ENCODE assay signal across 3 cellular contexts in genomic region chr7:2376351-2377154, GRCh38.
TF ChIP-seq lines count a peak whose summit lies in the region.

No MANE protein-coding gene starts in this region.

TF ChIP-seq in GM12891, 5 proteins besides CTCF, POLR2A, EP300 and RAD21:
- TF ChIP-seq PAX5 (IDR thresholded peaks at IDR 0.05; ENCODE audit: insufficient read depth, low read length, severe bottlenecking) (no peak), SPI1 (IDR thresholded peaks at IDR 0.05; ENCODE audit: low read depth, low read length) (no peak), POLR2AphosphoS5 (IDR thresholded peaks at IDR 0.05; ENCODE audit: low read depth, low read length) (peak; percentile 54; the same call in 1 of the 2 replicates), TAF1 (IDR thresholded peaks at IDR 0.05; ENCODE audit: low read depth, low read length) (no peak)

TF ChIP-seq in K562, 482 proteins besides CTCF, POLR2A, EP300 and RAD21:
- TF ChIP-seq ZKSCAN1 (IDR thresholded peaks at IDR 0.05; ENCODE audit: low read depth, low read length): no peak
- peak; percentile 54 for TF ChIP-seq POLR2G (IDR thresholded peaks at IDR 0.05; ENCODE audit: low read depth, low read length)
- peak; percentile 42 for TF ChIP-seq RBFOX2 (IDR thresholded peaks at IDR 0.05; ENCODE audit: low read depth, low read length)
- TF ChIP-seq RBM22 (IDR thresholded peaks at IDR 0.05; ENCODE audit: low read depth, low read length, poor library complexity, severe bottlenecking): peak; percentile 38

TF ChIP-seq in HepG2, 621 proteins besides CTCF, POLR2A, EP300 and RAD21:
- TF ChIP-seq ZNF432 (CRISPR knock-in tag; IDR thresholded peaks at IDR 0.05; ENCODE audit: borderline replicate concordance) (no peak), RBM22 (optimal IDR thresholded peaks at IDR 0.05; ENCODE audit: low read length) (peak; percentile 39), AGO2 (optimal IDR thresholded peaks at IDR 0.05; ENCODE audit: low read depth, low read length) (peak; percentile 79), ZBTB33 (CRISPR knock-in tag; IDR thresholded peaks at IDR 0.05) (peak; percentile 25; the same call in 1 of the 2 replicates), NRL (CRISPR knock-in tag; IDR thresholded peaks at IDR 0.05; ENCODE audit: borderline replicate concordance) (no peak), ZNF687 (CRISPR knock-in tag; IDR thresholded peaks at IDR 0.05) (peak; percentile 17), FOXO4 (CRISPR knock-in tag; conservative IDR thresholded peaks at IDR 0.05) (no peak), MNT (IDR thresholded peaks at IDR 0.05) (no peak), KLF6 (CRISPR knock-in tag; IDR thresholded peaks at IDR 0.05) (no peak), ZBTB38 (CRISPR knock-in tag; IDR thresholded peaks at IDR 0.05) (peak; percentile 21; the same call in 1 of the 2 replicates)
